In the genomic region with DNA sequence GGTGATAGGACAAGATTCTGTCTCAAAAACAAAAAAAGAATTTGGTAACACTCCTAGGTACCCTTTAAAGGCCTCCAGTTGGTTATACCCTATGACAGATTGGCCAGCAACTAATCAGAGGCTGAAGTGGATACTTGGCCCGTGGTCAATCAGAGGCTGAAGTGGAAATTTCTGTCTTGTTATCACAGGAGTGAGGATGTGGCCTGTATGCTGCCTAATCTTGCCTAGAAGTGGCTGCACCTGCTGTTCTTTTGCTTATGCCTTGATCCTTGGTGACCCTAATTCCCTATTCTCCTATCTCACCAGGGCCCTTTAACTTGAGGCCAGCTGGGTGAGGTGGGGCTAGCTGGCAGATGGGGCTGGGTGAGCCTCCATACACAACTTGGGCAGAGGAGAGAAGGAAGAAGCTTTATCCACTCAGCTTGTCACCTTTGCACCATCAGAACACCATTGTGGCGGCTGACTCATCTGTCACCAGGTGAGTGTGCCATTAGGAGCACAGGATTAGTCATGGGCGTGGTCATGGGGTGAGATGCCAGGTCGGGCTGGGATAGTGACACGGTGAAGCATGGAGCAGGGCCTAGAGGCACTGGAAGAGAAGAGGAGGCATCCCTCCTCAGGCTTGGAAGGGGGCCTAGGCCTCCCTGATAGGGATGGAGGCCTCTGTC, we compare ENCODE assay signal across 8 cellular contexts. TPM values are rescaled to one million over a fixed set of nuclear protein-coding genes. Genes with fewer than 3 reads are reported as not detected.
DNase-seq lines count a peak whose midpoint lies in the region; ATAC-seq and TF ChIP-seq lines count a peak whose summit lies in the region.

No MANE protein-coding gene starts in this region.

- H4K20me1 ChIP-seq in smooth muscle cell (ENCODE audit: low read depth) = no peaks in the 10 kb centered on the region

- no peak overlapping the region for H3K9ac ChIP-seq in smooth muscle cell (ENCODE audit: low read depth)

- H3K9me3 ChIP-seq in right atrium auricular region = no peaks in the 10 kb centered on the region
- H3K9me3 ChIP-seq in smooth muscle cell (replicated peaks; ENCODE audit: low read depth) = no peaks in the 10 kb centered on the region

- no peak overlapping the region for H3K27ac Mint-ChIP-seq in stimulated activated naive B cell treated with anti-CD40 and anti-IgM and Interleukin-4, amounts not matched to agents 10 μg/mL and 1 μg/mL and 100 μg/mL, for 72 hours

- H3K9me3 Mint-ChIP-seq in stimulated activated naive B cell treated with anti-CD40 and anti-IgM and Interleukin-4, amounts not matched to agents 10 μg/mL and 1 μg/mL and 100 μg/mL, for 72 hours = no peaks in the 10 kb centered on the region

- H3K4me1 Mint-ChIP-seq in stimulated activated naive B cell treated with anti-CD40 and anti-IgM and Interleukin-4, amounts not matched to agents 10 μg/mL and 1 μg/mL and 100 μg/mL, for 72 hours = peaks cover 11 to 13% of the 10 kb centered on the region in 2 donors

- in situ Hi-C loops in G401 (cut with HindIII; ENCODE audit: low sequenced_read_pairs) = no loop called here

- TF ChIP-seq CTCF in right atrium auricular region (IDR thresholded peaks at IDR 0.05) (no peak), smooth muscle cell (IDR thresholded peaks at IDR 0.05; ENCODE audit: borderline replicate concordance, insufficient read depth, poor library complexity, severe bottlenecking) (no peak)

- H3K27me3 Mint-ChIP-seq in stimulated activated naive B cell treated with anti-CD40 and anti-IgM and Interleukin-4, amounts not matched to agents 10 μg/mL and 1 μg/mL and 100 μg/mL, for 72 hours = peaks cover 0 to 5% of the 10 kb centered on the region in 2 donors

- DNase-seq in NCI-H526 (lab: John Stamatoyannopoulos, UW) (peak; percentile 16 to 26), NCI-H526 treated with DMSO at 0.1 percent for 48 hours (lab: John Stamatoyannopoulos, UW) (no peak), right atrium auricular region (ENCODE audit: low spot score) (no peak), G401 (ENCODE audit: low spot score) (no peak), smooth muscle cell (lab: John Stamatoyannopoulos, UW; ENCODE audit: unreplicated experiment) (no peak)
- peak; percentile 49 for DNase-seq in activated CD4-positive, CD25-positive, alpha-beta regulatory T cell treated with anti-CD3 and anti-CD28 coated beads, Interleukin-2, amount 50 U/mL, for 72 hours
- peak; percentile 9 to 63 for DNase-seq in stimulated activated CD8-positive, alpha-beta memory T cell treated with anti-CD3 and anti-CD28 coated beads, Interleukin-2, amount 100 ng/mL, for 48 hours (ENCODE audit: low read depth in 2 of 2)
- no peak for DNase-seq in stimulated activated naive B cell treated with anti-CD40 and anti-IgM and Interleukin-4, amounts not matched to agents 10 μg/mL and 1 μg/mL and 100 μg/mL, for 72 hours

- H3K36me3 Mint-ChIP-seq in stimulated activated naive B cell treated with anti-CD40 and anti-IgM and Interleukin-4, amounts not matched to agents 10 μg/mL and 1 μg/mL and 100 μg/mL, for 72 hours = no peaks in the 10 kb centered on the region

- no peak overlapping the region for H3K4me2 ChIP-seq in smooth muscle cell

- no peak for ATAC-seq in stimulated activated naive B cell treated with anti-CD40 and anti-IgM and Interleukin-4, amounts not matched to agents 10 μg/mL and 1 μg/mL and 100 μg/mL, for 72 hours (replicated peaks)

- no peaks in the 10 kb centered on the region for H3F3A ChIP-seq in smooth muscle cell (ENCODE audit: low read depth)

- H3K27me3 ChIP-seq in right atrium auricular region = no peaks in the 10 kb centered on the region
- no peaks in the 10 kb centered on the region for H3K27me3 ChIP-seq in smooth muscle cell (ENCODE audit: low read depth)

- H3K4me1 ChIP-seq in right atrium auricular region (peaks cover 0 to 24% of the 10 kb centered on the region in 2 donors), smooth muscle cell (ENCODE audit: low read depth) (no peaks in the 10 kb centered on the region)

- 80% methylated on average over 5 of the region's 5 CpGs for WGBS in smooth muscle cell (ENCODE audit: low lambda C conversion rate)

- no peak overlapping the region for H2AFZ ChIP-seq in smooth muscle cell (ENCODE audit: low read depth)

- H3K4me3 ChIP-seq in right atrium auricular region = no peak overlapping the region
- no peak overlapping the region for H3K4me3 ChIP-seq in smooth muscle cell

- H3K4me3 Mint-ChIP-seq in stimulated activated naive B cell treated with anti-CD40 and anti-IgM and Interleukin-4, amounts not matched to agents 10 μg/mL and 1 μg/mL and 100 μg/mL, for 72 hours = no peak overlapping the region

- H3K79me2 ChIP-seq in smooth muscle cell (ENCODE audit: low read depth) = no peaks in the 10 kb centered on the region

- peak overlapping the region; percentile 60 to 68 for H3K27ac ChIP-seq in right atrium auricular region
- no peak overlapping the region for H3K27ac ChIP-seq in smooth muscle cell (ENCODE audit: low read depth)

- H3K36me3 ChIP-seq in right atrium auricular region (no peaks in the 10 kb centered on the region), smooth muscle cell (ENCODE audit: low read depth) (no peaks in the 10 kb centered on the region)

RNA-seq across cellular contexts. Expression of gene SAR1B, which starts 41.5 kb away (rescaled TPM):
- 10 to 100 TPM; 54.6 to 60.9 TPM for total RNA-seq in right atrium auricular region
- 29.6 and 41.2 TPM in 2 replicates for total RNA-seq in G401 (2014; rRNA removed; shearing (Covaris generic))
- total RNA-seq in smooth muscle cell = 69.3 and 73.8 TPM in 2 replicates
- polyA plus RNA-seq in smooth muscle cell = 42.9 and 52.0 TPM in 2 replicates

RNA-seq across cellular contexts. Expression of gene SEC24A, which starts 57.5 kb away (rescaled TPM):
- total RNA-seq in right atrium auricular region (10 to 100 TPM in 1 of 2 donors, 1 to 10 TPM in 1; 9.6 to 12.8 TPM), smooth muscle cell (76.9 and 82.3 TPM in 2 replicates)
- 6.8 and 8.0 TPM in 2 replicates for total RNA-seq in G401 (2014; rRNA removed; shearing (Covaris generic))
- polyA plus RNA-seq in smooth muscle cell = 18.1 and 27.0 TPM in 2 replicates

Comparison
In these comparisons a context has a peak if more than half of its experiments do, and no peak if none do; other contexts are left out.
1. DNase-seq: peak in NCI-H526 (2 of 2), activated CD4-positive, CD25-positive, alpha-beta regulatory T cell treated with anti-CD3 and anti-CD28 coated beads, Interleukin-2, amount 50 U/mL, for 72 hours (single experiment) and stimulated activated CD8-positive, alpha-beta memory T cell treated with anti-CD3 and anti-CD28 coated beads, Interleukin-2, amount 100 ng/mL, for 48 hours (2 of 2); none in NCI-H526 treated with DMSO at 0.1 percent for 48 hours (single experiment), right atrium auricular region (single experiment), G401 (single experiment), smooth muscle cell (single experiment) and stimulated activated naive B cell treated with anti-CD40 and anti-IgM and Interleukin-4, amounts not matched to agents 10 μg/mL and 1 μg/mL and 100 μg/mL, for 72 hours (single experiment).